Comparison of ENCODE assay signal across 12 cellular contexts in genomic region chr19:952680-953500, GRCh38. TPM values are rescaled to one million over a fixed set of nuclear protein-coding genes. Genes with fewer than 3 reads are reported as not detected.
DNase-seq lines count a peak whose midpoint lies in the region; ATAC-seq and TF ChIP-seq lines count a peak whose summit lies in the region.
"Had no signal": no experiment of that assay in that cellular context is flagged by ENCODE, and none has a peak within 500 bp of the region (broad histone marks: within the 10 kb centered on the region; RNA-seq: fewer than 3 reads in every experiment).

No MANE protein-coding gene starts in this region.

- DNase-seq in Calu3 (peak; percentile 44), HuH-7 (ENCODE audit: low spot score) (peak; percentile 93), colonic mucosa (peak; percentile 53), NCI-H1930 (lab: John Stamatoyannopoulos, UW) (no peak), LoVo (ENCODE audit: low spot score) (no peak)
- no peak for DNase-seq in natural killer cell treated with Interleukin-12 subunit alpha and Interleukin-12 subunit beta and Interleukin-15 and Interleukin-18, amount 100 ng/mL, for 72 hours (ENCODE audit: low spot score)
- DNase-seq: left cardiac atrium; stimulated activated CD4-positive, alpha-beta T cell treated with anti-CD3 and anti-CD28 coated beads, Interleukin-1b, Interleukin-23, amount 100 ng/mL, for 48 hours had no signal

- no peaks in the 10 kb centered on the region for H3K9me3 Mint-ChIP-seq in Calu3 (ENCODE audit: low read depth, unreplicated experiment)
- no peaks in the 10 kb centered on the region for H3K9me3 Mint-ChIP-seq in natural killer cell treated with Interleukin-12 subunit alpha and Interleukin-12 subunit beta and Interleukin-15 and Interleukin-18, amount 100 ng/mL, for 72 hours

- H3K4me3 Mint-ChIP-seq in Calu3 (ENCODE audit: low read depth, unreplicated experiment): peak overlapping the region; percentile 39
- H3K4me3 Mint-ChIP-seq in natural killer cell treated with Interleukin-12 subunit alpha and Interleukin-12 subunit beta and Interleukin-15 and Interleukin-18, amount 100 ng/mL, for 72 hours: peak overlapping the region; percentile 22

- H3K36me3 ChIP-seq in colonic mucosa: no peaks in the 10 kb centered on the region

- no peaks in the 10 kb centered on the region for H3K27me3 ChIP-seq in colonic mucosa

- H3K4me1 ChIP-seq in colonic mucosa: peaks cover 19% of the 10 kb centered on the region

- H3K4me1 Mint-ChIP-seq in Calu3 (ENCODE audit: low read depth, unreplicated experiment): no peaks in the 10 kb centered on the region
- H3K4me1 Mint-ChIP-seq in natural killer cell treated with Interleukin-12 subunit alpha and Interleukin-12 subunit beta and Interleukin-15 and Interleukin-18, amount 100 ng/mL, for 72 hours (ENCODE audit: low read depth in 2 of 2): peaks cover 0 to 6% of the 10 kb centered on the region in 2 donors

- BruUV-seq in Calu3 (replicated peaks; lab: Mats Ljungman, UMichigan): no TSS peak

- H3K36me3 Mint-ChIP-seq in Calu3 (ENCODE audit: insufficient read depth, unreplicated experiment): peaks cover 5% of the 10 kb centered on the region
- H3K36me3 Mint-ChIP-seq in natural killer cell treated with Interleukin-12 subunit alpha and Interleukin-12 subunit beta and Interleukin-15 and Interleukin-18, amount 100 ng/mL, for 72 hours: no peaks in the 10 kb centered on the region

- no peak for ATAC-seq in natural killer cell treated with Interleukin-12 subunit alpha and Interleukin-12 subunit beta and Interleukin-15 and Interleukin-18, amount 100 ng/mL, for 72 hours
- ATAC-seq in HG02852 (IDR thresholded peaks at IDR 0.05; ENCODE audit: unreplicated experiment) (no peak), GM18520 (IDR thresholded peaks at IDR 0.05; ENCODE audit: unreplicated experiment) (no peak)

- peaks cover 13% of the 10 kb centered on the region for H3K27me3 Mint-ChIP-seq in Calu3 (ENCODE audit: unreplicated experiment)
- H3K27me3 Mint-ChIP-seq in natural killer cell treated with Interleukin-12 subunit alpha and Interleukin-12 subunit beta and Interleukin-15 and Interleukin-18, amount 100 ng/mL, for 72 hours: no peaks in the 10 kb centered on the region

- peak overlapping the region; percentile 57 to 60 for H3K9ac ChIP-seq in colonic mucosa (ENCODE audit: low read depth in 2 of 2, low read length in 2 of 2)

- H3K4me3 ChIP-seq in colonic mucosa: peak overlapping the region; percentile 8

- CTCF ChIA-PET in Calu3 (lab: Charles Lee): no interaction called here

- TF ChIP-seq CTCF in Calu3 (IDR thresholded peaks at IDR 0.05; ENCODE audit: unreplicated experiment) (no peak), colonic mucosa (IDR thresholded peaks at IDR 0.05) (no peak)

- H3K27ac ChIP-seq in colonic mucosa: no peak overlapping the region

- no peaks in the 10 kb centered on the region for H3K9me3 ChIP-seq in colonic mucosa

- no peak overlapping the region for H3K27ac Mint-ChIP-seq in Calu3 (ENCODE audit: unreplicated experiment)
- H3K27ac Mint-ChIP-seq in natural killer cell treated with Interleukin-12 subunit alpha and Interleukin-12 subunit beta and Interleukin-15 and Interleukin-18, amount 100 ng/mL, for 72 hours: no peak overlapping the region

- intact Hi-C loops in Calu3 (cut with micrococcal nuclease; ENCODE audit: unreplicated experiment) (no loop called here), colonic mucosa (cut with DNase I) (no loop called here)

RNA-seq across cellular contexts. Expression of gene ARID3A, which starts 27.1 kb away (rescaled TPM):
- total RNA-seq in Calu3 (2022): 0.85 and 1.6 TPM in 2 replicates
- 10 to 100 TPM in 1 of 2 donors, 1 to 10 TPM in 1; 8.7 to 13.0 TPM for total RNA-seq in colonic mucosa
- total RNA-seq in natural killer cell treated with Interleukin-12 subunit alpha and Interleukin-12 subunit beta and Interleukin-15 and Interleukin-18, amount 100 ng/mL, for 72 hours: 10 to 100 TPM; 42.8 to 46.1 TPM

RNA-seq across cellular contexts. Expression of gene WDR18, which starts 31.3 kb away (rescaled TPM):
- 43.3 TPM in 2 replicates for total RNA-seq in Calu3 (2022)
- 10 to 100 TPM; 26.5 to 81.5 TPM for total RNA-seq in colonic mucosa
- total RNA-seq in natural killer cell treated with Interleukin-12 subunit alpha and Interleukin-12 subunit beta and Interleukin-15 and Interleukin-18, amount 100 ng/mL, for 72 hours: 100 to 1,000 TPM in 1 of 2 donors, 10 to 100 TPM in 1; 57.8 to 106 TPM

RNA-seq across cellular contexts. Expression of gene KISS1R, which starts 35.8 kb away (rescaled TPM):
- total RNA-seq in Calu3 (2022) (not detected in 2 replicates), colonic mucosa (under 1 TPM in 1 of 2 donors, not detected in 1; 0.21 TPM)
- total RNA-seq in natural killer cell treated with Interleukin-12 subunit alpha and Interleukin-12 subunit beta and Interleukin-15 and Interleukin-18, amount 100 ng/mL, for 72 hours: 1 to 10 TPM in 1 of 2 donors, not detected in 1; 1.1 TPM
- total RNA-seq: HT1080, left cardiac atrium had no signal

RNA-seq across cellular contexts. Expression of gene R3HDM4, which starts 39.9 kb away (rescaled TPM):
- total RNA-seq in Calu3 (2022) (54.0 and 55.5 TPM in 2 replicates), colonic mucosa (10 to 100 TPM; 54.5 to 55.6 TPM)
- total RNA-seq in natural killer cell treated with Interleukin-12 subunit alpha and Interleukin-12 subunit beta and Interleukin-15 and Interleukin-18, amount 100 ng/mL, for 72 hours: 10 to 100 TPM; 48.4 to 68.3 TPM

RNA-seq across cellular contexts. Expression of gene GRIN3B, which starts 47.3 kb away (rescaled TPM):
- total RNA-seq in Calu3 (2022) (not detected in 2 replicates), colonic mucosa (not detected)
- total RNA-seq in natural killer cell treated with Interleukin-12 subunit alpha and Interleukin-12 subunit beta and Interleukin-15 and Interleukin-18, amount 100 ng/mL, for 72 hours: not detected
- total RNA-seq: activated CD8-positive, alpha-beta memory T cell treated with anti-CD3 and anti-CD28 coated beads for 36 hours; HT1080 had no signal

Comparison
In these comparisons a context has a peak if more than half of its experiments do, and no peak if none do; other contexts are left out.
1. DNase-seq: peak in Calu3 (single experiment), HuH-7 (single experiment) and colonic mucosa (single experiment); none in natural killer cell treated with Interleukin-12 subunit alpha and Interleukin-12 subunit beta and Interleukin-15 and Interleukin-18, amount 100 ng/mL, for 72 hours (single experiment), NCI-H1930 (0 of 2) and LoVo (single experiment).